In genomic region chr2:241546771-241547498, GRCh38 we compare ENCODE assay signal across 10 cellular contexts. TPM values are rescaled to one million over a fixed set of nuclear protein-coding genes. Genes with fewer than 3 reads are reported as not detected.
DNase-seq lines count a peak whose midpoint lies in the region; ATAC-seq and TF ChIP-seq lines count a peak whose summit lies in the region.
"Had no signal": no experiment of that assay in that cellular context is flagged by ENCODE, and none has a peak within 500 bp of the region (broad histone marks: within the 10 kb centered on the region; RNA-seq: fewer than 3 reads in every experiment).

No MANE protein-coding gene starts in this region.

- H2BK120ac ChIP-seq in mesendoderm (ENCODE audit: low read depth, low read length), result no peak overlapping the region

- no peaks in the 10 kb centered on the region for H3K36me3 ChIP-seq in HUES64 (ENCODE audit: insufficient read depth, low read length)
- no peaks in the 10 kb centered on the region for H3K36me3 ChIP-seq in mesendoderm (ENCODE audit: control insufficient read depth, insufficient read depth, low read length)

- no peak overlapping the region for H2BK15ac ChIP-seq in mesendoderm (replicated peaks; ENCODE audit: low read depth)

- H3K27ac ChIP-seq in AG04450 (ENCODE audit: low read depth, low read length) (peak overlapping the region; percentile 90), HUES64 (ENCODE audit: low read depth, low read length) (peak overlapping the region; percentile 27), mesendoderm (ENCODE audit: low read depth, low read length) (no peak overlapping the region)

- H3K27me3 ChIP-seq in AG04450 (ENCODE audit: control insufficient read depth, insufficient read depth, low read length), result no peaks in the 10 kb centered on the region
- H3K27me3 ChIP-seq in HUES64 (ENCODE audit: insufficient read depth, low read length), result peaks cover 15% of the 10 kb centered on the region
- no peaks in the 10 kb centered on the region for H3K27me3 ChIP-seq in mesendoderm (ENCODE audit: insufficient read depth, low read length, poor library complexity)

- no peak overlapping the region for H3K18ac ChIP-seq in mesendoderm (ENCODE audit: low read length)

- TF ChIP-seq CTCF in AG04450 (IDR thresholded peaks at IDR 0.05; ENCODE audit: low read depth, low read length), result no peak

- peak overlapping the region; percentile 22 for H3K4me3 ChIP-seq in AG04450 (ENCODE audit: low read depth, low read length)
- no peak overlapping the region for H3K4me3 ChIP-seq in HUES64 (ENCODE audit: low read length)
- no peak overlapping the region for H3K4me3 ChIP-seq in mesendoderm (ENCODE audit: low read length)

- ATAC-seq in HG02840 (IDR thresholded peaks at IDR 0.05; ENCODE audit: low FRiP score, unreplicated experiment) (no peak), GM18867 (IDR thresholded peaks at IDR 0.05; ENCODE audit: unreplicated experiment) (no peak)

- CTCF ChIA-PET in AG04450 (lab: Charles Lee), result no interaction called here

- no peaks in the 10 kb centered on the region for H3K79me2 ChIP-seq in mesendoderm (ENCODE audit: control insufficient read depth, insufficient read depth, low read length)

- POLR2A ChIA-PET in AG04450 (lab: Yijun Ruan, JAX), result interaction anchor here (0.7 kb wide), 1 partner anchor 181 kb away, joined by 3 read pairs; no protein-coding TSS in a partner anchor

- H3K4me1 ChIP-seq in HUES64 (ENCODE audit: insufficient read depth, low read length), result 0 out of 2 replicates have a peak, but pooled peaks cover 7% of the 10 kb centered on the region
- H3K4me1 ChIP-seq in mesendoderm (ENCODE audit: control insufficient read depth, low read depth, low read length), result peaks cover 1% of the 10 kb centered on the region

- no peak overlapping the region for H4K5ac ChIP-seq in mesendoderm (ENCODE audit: low read length)

- H2BK5ac ChIP-seq in mesendoderm (ENCODE audit: low read length), result no peak overlapping the region

- no peak overlapping the region for H2AK5ac ChIP-seq in mesendoderm (ENCODE audit: low read length)

- no peaks in the 10 kb centered on the region; the same call in 1 of the 2 replicates for H3K9me3 ChIP-seq in AG04450 (ENCODE audit: control insufficient read depth, insufficient read depth, low read length)
- H3K9me3 ChIP-seq in HUES64 (ENCODE audit: insufficient read depth, low read depth, low read length), result no peaks in the 10 kb centered on the region

- no peak overlapping the region for H3K4me2 ChIP-seq in mesendoderm (ENCODE audit: low read length)

- no peak overlapping the region for H3K4ac ChIP-seq in mesendoderm (ENCODE audit: low read depth, low read length)

- no peaks in the 10 kb centered on the region for H3K79me1 ChIP-seq in mesendoderm (ENCODE audit: low read length)

- no peak overlapping the region for H3K23ac ChIP-seq in mesendoderm (ENCODE audit: low read length)

- 56% methylated on average over 25 of the region's 25 CpGs for WGBS in HUES64
- WGBS in mesendoderm (ENCODE audit: extremely low coverage, insufficient coverage, low lambda C conversion rate), result no CpG with 5 or more reads among the region's 25 CpGs

- no peak overlapping the region for H4K8ac ChIP-seq in mesendoderm (ENCODE audit: low read depth, low read length)

- no peak overlapping the region for H3K9ac ChIP-seq in HUES64 (ENCODE audit: low read depth, low read length)
- H3K9ac ChIP-seq in mesendoderm (ENCODE audit: low read length), result no peak overlapping the region

- DNase-seq in AG04450 (ENCODE audit: low read depth, low spot score) (peak; percentile 75), dermis microvascular lymphatic vessel endothelial cell (ENCODE audit: low read depth in 2 of 2) (peak; percentile 90 to 91), mesendoderm (peak; percentile 87), RPMI8226 (no peak), NCI-H1930 (lab: John Stamatoyannopoulos, UW) (no peak)
- DNase-seq: naive B cell, NCI-H774 had no signal

- H3K56ac ChIP-seq in mesendoderm (ENCODE audit: low read length), result peak overlapping the region; percentile 9

RNA-seq across cellular contexts. Expression of gene BOK, which starts 11.6 kb away (rescaled TPM):
- 18.6 and 28.0 TPM in 2 replicates for polyA plus RNA-seq in AG04450 (2011; rRNA removed)
- 18.2 and 19.4 TPM in 2 replicates for polyA minus RNA-seq in AG04450 (2011; rRNA and poly(A)+ RNA removed)
- 25.6 TPM for polyA plus RNA-seq in HUES64 (2013, experiment 1 of 2)
- polyA plus RNA-seq in HUES64 (2013, experiment 2 of 2), result 24.5 TPM
- total RNA-seq in dermis microvascular lymphatic vessel endothelial cell, result 32.0 and 71.7 TPM in 2 replicates
- 30.7 TPM for polyA plus RNA-seq in mesendoderm (2013, experiment 1 of 2)
- 31.0 TPM for polyA plus RNA-seq in mesendoderm (2013, experiment 2 of 2)

RNA-seq across cellular contexts. Expression of gene STK25, which starts 38.6 kb away (rescaled TPM):
- 216 and 302 TPM in 2 replicates for polyA plus RNA-seq in AG04450 (2011; rRNA removed)
- polyA minus RNA-seq in AG04450 (2011; rRNA and poly(A)+ RNA removed), result 247 and 292 TPM in 2 replicates
- 134 TPM for polyA plus RNA-seq in HUES64 (2013, experiment 1 of 2)
- polyA plus RNA-seq in HUES64 (2013, experiment 2 of 2), result 157 TPM
- 276 and 296 TPM in 2 replicates for total RNA-seq in dermis microvascular lymphatic vessel endothelial cell
- polyA plus RNA-seq in mesendoderm (2013, experiment 1 of 2), result 106 TPM
- polyA plus RNA-seq in mesendoderm (2013, experiment 2 of 2), result 109 TPM

Comparison
In these comparisons a context has a peak if more than half of its experiments do, and no peak if none do; other contexts are left out.
1. DNase-seq: peak in AG04450 (single experiment), dermis microvascular lymphatic vessel endothelial cell (2 of 2) and mesendoderm (single experiment); none in RPMI8226 (single experiment) and NCI-H1930 (0 of 2).